1 cellular context compared by ENCODE assay signal in the genomic region with DNA sequence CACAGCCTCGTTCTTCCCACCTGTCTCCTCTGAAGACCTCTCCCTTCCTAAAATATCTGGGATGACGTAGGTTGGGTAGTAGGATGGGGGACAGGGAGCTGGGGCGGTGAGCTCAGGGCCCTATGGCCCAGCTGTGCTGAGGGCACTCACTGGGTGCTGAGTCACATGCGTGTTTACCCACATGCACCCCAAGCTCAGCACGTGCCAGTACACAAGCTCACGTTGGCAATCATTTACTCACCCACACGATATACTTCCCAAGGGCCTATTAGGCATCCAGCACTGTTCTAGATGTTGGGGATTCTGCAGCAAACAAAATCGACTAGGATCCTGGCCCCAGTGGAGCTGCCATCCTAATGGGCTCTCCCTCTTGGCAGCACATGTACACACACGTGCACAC.
TF ChIP-seq lines count a peak whose summit lies in the region.

No MANE protein-coding gene starts in this region.

TF ChIP-seq in WTC11, 78 proteins besides CTCF, POLR2A, EP300 and RAD21 (continued from another document):
- TF ChIP-seq, protein P1, sequence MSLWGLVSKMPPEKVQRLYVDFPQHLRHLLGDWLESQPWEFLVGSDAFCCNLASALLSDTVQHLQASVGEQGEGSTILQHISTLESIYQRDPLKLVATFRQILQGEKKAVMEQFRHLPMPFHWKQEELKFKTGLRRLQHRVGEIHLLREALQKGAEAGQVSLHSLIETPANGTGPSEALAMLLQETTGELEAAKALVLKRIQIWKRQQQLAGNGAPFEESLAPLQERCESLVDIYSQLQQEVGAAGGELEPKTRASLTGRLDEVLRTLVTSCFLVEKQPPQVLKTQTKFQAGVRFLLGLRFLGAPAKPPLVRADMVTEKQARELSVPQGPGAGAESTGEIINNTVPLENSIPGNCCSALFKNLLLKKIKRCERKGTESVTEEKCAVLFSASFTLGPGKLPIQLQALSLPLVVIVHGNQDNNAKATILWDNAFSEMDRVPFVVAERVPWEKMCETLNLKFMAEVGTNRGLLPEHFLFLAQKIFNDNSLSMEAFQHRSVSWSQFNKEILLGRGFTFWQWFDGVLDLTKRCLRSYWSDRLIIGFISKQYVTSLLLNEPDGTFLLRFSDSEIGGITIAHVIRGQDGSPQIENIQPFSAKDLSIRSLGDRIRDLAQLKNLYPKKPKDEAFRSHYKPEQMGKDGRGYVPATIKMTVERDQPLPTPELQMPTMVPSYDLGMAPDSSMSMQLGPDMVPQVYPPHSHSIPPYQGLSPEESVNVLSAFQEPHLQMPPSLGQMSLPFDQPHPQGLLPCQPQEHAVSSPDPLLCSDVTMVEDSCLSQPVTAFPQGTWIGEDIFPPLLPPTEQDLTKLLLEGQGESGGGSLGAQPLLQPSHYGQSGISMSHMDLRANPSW (CRISPR knock-in tag; conservative IDR thresholded peaks at IDR 0.05; ENCODE audit: low read depth): no peak
- no peak for TF ChIP-seq ELF4 (CRISPR knock-in tag; IDR thresholded peaks at IDR 0.05; ENCODE audit: low read depth)
- TF ChIP-seq SOX15 (CRISPR knock-in tag; IDR thresholded peaks at IDR 0.05): no peak
- no peak for TF ChIP-seq ZNF317 (CRISPR knock-in tag; IDR thresholded peaks at IDR 0.05; ENCODE audit: borderline replicate concordance, low read depth)
- TF ChIP-seq, protein P2, sequence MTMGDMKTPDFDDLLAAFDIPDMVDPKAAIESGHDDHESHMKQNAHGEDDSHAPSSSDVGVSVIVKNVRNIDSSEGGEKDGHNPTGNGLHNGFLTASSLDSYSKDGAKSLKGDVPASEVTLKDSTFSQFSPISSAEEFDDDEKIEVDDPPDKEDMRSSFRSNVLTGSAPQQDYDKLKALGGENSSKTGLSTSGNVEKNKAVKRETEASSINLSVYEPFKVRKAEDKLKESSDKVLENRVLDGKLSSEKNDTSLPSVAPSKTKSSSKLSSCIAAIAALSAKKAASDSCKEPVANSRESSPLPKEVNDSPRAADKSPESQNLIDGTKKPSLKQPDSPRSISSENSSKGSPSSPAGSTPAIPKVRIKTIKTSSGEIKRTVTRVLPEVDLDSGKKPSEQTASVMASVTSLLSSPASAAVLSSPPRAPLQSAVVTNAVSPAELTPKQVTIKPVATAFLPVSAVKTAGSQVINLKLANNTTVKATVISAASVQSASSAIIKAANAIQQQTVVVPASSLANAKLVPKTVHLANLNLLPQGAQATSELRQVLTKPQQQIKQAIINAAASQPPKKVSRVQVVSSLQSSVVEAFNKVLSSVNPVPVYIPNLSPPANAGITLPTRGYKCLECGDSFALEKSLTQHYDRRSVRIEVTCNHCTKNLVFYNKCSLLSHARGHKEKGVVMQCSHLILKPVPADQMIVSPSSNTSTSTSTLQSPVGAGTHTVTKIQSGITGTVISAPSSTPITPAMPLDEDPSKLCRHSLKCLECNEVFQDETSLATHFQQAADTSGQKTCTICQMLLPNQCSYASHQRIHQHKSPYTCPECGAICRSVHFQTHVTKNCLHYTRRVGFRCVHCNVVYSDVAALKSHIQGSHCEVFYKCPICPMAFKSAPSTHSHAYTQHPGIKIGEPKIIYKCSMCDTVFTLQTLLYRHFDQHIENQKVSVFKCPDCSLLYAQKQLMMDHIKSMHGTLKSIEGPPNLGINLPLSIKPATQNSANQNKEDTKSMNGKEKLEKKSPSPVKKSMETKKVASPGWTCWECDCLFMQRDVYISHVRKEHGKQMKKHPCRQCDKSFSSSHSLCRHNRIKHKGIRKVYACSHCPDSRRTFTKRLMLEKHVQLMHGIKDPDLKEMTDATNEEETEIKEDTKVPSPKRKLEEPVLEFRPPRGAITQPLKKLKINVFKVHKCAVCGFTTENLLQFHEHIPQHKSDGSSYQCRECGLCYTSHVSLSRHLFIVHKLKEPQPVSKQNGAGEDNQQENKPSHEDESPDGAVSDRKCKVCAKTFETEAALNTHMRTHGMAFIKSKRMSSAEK (CRISPR knock-in tag; IDR thresholded peaks at IDR 0.05; ENCODE audit: borderline replicate concordance): no peak
- no peak for TF ChIP-seq FOXK1 (CRISPR knock-in tag; IDR thresholded peaks at IDR 0.05)
- no peak for TF ChIP-seq ATF1 (CRISPR knock-in tag; IDR thresholded peaks at IDR 0.05)
- no peak for TF ChIP-seq CREB1 (CRISPR knock-in tag; IDR thresholded peaks at IDR 0.05)
- TF ChIP-seq, protein P3, sequence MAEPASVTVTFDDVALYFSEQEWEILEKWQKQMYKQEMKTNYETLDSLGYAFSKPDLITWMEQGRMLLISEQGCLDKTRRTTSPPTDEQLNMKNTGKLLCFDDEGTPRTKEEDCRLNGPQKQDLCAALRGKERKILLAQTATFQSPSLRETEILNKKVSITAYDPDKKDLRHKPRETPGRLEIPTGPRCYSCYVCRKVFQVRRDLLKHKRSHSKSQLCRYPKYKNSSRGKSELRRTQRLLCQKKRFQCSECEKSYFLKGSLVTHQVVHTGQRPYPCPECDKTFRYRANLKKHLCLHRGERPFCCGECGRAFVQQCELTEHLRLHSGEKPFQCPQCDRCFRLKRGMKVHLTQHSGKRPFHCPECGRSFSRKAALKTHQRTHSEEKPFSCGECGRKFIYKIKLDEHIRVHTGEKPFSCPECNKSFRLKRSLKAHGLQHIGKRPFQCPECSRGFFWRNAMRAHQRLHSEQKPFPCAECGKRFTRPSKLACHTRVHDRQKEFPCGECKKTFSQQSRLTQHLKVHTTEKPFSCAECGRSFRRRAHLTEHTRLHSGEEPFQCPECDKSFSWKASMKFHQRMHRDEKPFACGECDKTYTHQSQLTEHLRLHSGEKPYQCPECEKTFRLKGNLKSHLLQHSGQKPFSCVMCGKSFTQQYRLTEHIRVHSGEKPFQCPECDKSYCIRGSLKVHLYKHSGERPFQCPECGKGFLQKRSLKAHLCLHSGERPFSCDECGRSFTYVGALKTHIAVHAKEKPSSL (CRISPR knock-in tag; conservative IDR thresholded peaks at IDR 0.05): no peak
- TF ChIP-seq NR3C1 (CRISPR knock-in tag; conservative IDR thresholded peaks at IDR 0.05; ENCODE audit: low read depth): no peak
- TF ChIP-seq NFYB (CRISPR knock-in tag; conservative IDR thresholded peaks at IDR 0.05; ENCODE audit: low read depth): no peak
- no peak for TF ChIP-seq ZNF671 (CRISPR knock-in tag; IDR thresholded peaks at IDR 0.05)
- no peak for TF ChIP-seq NR1H2 (CRISPR knock-in tag; IDR thresholded peaks at IDR 0.05)
- TF ChIP-seq MYBL2 (CRISPR knock-in tag; IDR thresholded peaks at IDR 0.05): no peak
